ENCODE assay signal across 1 cellular context in the genomic region with DNA sequence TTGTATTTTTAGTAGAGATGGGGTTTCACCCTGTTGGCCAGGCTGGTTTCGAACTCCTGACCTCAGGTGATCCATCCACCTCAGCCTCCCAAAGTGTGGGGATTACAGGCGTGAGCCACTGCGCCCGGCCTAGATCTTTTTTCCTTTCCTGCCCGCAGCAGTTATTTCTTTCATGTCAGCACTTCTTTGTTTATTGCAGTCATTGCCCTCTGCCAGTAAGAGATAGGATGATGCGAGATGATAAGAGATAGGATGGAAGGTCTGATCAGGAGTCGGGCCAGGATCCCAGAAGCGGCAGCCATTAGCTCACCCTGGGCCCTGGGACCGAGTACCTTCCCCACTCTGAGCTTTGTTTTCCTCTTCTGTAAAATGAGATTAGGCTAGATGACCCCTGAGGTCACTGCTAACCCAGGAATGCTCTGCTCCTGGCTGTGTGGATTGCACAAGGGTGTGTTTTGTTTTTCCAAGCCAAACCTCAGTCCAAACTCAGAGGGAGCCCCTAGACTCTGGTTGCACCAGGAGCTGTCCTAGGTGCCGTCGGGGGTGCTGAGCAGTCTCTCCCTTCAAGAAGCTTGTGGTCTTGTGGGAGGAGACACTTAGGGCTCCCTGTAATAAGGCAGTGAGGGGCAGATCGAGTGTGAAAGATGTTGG.
TF ChIP-seq lines count a peak whose summit lies in the region.

No MANE protein-coding gene starts in this region.

TF ChIP-seq in GM23338, 12 proteins besides CTCF, POLR2A, EP300 and RAD21 (continued from another document):
- TF ChIP-seq, protein P1, sequence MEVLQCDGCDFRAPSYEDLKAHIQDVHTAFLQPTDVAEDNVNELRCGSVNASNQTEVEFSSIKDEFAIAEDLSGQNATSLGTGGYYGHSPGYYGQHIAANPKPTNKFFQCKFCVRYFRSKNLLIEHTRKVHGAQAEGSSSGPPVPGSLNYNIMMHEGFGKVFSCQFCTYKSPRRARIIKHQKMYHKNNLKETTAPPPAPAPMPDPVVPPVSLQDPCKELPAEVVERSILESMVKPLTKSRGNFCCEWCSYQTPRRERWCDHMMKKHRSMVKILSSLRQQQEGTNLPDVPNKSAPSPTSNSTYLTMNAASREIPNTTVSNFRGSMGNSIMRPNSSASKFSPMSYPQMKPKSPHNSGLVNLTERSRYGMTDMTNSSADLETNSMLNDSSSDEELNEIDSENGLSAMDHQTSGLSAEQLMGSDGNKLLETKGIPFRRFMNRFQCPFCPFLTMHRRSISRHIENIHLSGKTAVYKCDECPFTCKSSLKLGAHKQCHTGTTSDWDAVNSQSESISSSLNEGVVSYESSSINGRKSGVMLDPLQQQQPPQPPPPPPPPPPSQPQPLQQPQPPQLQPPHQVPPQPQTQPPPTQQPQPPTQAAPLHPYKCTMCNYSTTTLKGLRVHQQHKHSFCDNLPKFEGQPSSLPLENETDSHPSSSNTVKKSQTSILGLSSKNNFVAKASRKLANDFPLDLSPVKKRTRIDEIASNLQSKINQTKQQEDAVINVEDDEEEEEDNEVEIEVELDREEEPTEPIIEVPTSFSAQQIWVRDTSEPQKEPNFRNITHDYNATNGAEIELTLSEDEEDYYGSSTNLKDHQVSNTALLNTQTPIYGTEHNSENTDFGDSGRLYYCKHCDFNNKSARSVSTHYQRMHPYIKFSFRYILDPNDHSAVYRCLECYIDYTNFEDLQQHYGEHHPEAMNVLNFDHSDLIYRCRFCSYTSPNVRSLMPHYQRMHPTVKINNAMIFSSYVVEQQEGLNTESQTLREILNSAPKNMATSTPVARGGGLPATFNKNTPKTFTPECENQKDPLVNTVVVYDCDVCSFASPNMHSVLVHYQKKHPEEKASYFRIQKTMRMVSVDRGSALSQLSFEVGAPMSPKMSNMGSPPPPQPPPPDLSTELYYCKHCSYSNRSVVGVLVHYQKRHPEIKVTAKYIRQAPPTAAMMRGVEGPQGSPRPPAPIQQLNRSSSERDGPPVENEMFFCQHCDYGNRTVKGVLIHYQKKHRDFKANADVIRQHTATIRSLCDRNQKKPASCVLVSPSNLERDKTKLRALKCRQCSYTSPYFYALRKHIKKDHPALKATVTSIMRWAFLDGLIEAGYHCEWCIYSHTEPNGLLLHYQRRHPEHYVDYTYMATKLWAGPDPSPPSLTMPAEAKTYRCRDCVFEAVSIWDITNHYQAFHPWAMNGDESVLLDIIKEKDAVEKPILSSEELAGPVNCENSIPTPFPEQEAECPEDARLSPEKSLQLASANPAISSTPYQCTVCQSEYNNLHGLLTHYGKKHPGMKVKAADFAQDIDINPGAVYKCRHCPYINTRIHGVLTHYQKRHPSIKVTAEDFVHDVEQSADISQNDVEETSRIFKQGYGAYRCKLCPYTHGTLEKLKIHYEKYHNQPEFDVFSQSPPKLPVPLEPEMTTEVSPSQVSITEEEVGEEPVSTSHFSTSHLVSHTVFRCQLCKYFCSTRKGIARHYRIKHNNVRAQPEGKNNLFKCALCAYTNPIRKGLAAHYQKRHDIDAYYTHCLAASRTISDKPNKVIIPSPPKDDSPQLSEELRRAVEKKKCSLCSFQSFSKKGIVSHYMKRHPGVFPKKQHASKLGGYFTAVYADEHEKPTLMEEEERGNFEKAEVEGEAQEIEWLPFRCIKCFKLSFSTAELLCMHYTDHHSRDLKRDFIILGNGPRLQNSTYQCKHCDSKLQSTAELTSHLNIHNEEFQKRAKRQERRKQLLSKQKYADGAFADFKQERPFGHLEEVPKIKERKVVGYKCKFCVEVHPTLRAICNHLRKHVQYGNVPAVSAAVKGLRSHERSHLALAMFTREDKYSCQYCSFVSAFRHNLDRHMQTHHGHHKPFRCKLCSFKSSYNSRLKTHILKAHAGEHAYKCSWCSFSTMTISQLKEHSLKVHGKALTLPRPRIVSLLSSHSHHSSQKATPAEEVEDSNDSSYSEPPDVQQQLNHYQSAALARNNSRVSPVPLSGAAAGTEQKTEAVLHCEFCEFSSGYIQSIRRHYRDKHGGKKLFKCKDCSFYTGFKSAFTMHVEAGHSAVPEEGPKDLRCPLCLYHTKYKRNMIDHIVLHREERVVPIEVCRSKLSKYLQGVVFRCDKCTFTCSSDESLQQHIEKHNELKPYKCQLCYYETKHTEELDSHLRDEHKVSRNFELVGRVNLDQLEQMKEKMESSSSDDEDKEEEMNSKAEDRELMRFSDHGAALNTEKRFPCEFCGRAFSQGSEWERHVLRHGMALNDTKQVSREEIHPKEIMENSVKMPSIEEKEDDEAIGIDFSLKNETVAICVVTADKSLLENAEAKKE (CRISPR knock-in tag; IDR thresholded peaks at IDR 0.05) = no peak
- TF ChIP-seq, protein P2, sequence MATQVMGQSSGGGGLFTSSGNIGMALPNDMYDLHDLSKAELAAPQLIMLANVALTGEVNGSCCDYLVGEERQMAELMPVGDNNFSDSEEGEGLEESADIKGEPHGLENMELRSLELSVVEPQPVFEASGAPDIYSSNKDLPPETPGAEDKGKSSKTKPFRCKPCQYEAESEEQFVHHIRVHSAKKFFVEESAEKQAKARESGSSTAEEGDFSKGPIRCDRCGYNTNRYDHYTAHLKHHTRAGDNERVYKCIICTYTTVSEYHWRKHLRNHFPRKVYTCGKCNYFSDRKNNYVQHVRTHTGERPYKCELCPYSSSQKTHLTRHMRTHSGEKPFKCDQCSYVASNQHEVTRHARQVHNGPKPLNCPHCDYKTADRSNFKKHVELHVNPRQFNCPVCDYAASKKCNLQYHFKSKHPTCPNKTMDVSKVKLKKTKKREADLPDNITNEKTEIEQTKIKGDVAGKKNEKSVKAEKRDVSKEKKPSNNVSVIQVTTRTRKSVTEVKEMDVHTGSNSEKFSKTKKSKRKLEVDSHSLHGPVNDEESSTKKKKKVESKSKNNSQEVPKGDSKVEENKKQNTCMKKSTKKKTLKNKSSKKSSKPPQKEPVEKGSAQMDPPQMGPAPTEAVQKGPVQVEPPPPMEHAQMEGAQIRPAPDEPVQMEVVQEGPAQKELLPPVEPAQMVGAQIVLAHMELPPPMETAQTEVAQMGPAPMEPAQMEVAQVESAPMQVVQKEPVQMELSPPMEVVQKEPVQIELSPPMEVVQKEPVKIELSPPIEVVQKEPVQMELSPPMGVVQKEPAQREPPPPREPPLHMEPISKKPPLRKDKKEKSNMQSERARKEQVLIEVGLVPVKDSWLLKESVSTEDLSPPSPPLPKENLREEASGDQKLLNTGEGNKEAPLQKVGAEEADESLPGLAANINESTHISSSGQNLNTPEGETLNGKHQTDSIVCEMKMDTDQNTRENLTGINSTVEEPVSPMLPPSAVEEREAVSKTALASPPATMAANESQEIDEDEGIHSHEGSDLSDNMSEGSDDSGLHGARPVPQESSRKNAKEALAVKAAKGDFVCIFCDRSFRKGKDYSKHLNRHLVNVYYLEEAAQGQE (IDR thresholded peaks at IDR 0.05; ENCODE audit: unreplicated experiment) = peak; percentile 57
- TF ChIP-seq JUNB (IDR thresholded peaks at IDR 0.05; ENCODE audit: unreplicated experiment) = no peak
- TF ChIP-seq EZH2phosphoT487 (IDR thresholded peaks at IDR 0.05; ENCODE audit: unreplicated experiment) = no peak
- TF ChIP-seq NANOG (IDR thresholded peaks at IDR 0.05; ENCODE audit: borderline replicate concordance) = no peak
- TF ChIP-seq CREB1 (CRISPR knock-in tag; IDR thresholded peaks at IDR 0.05; ENCODE audit: low read depth) = no peak
